23 cellular contexts compared by ENCODE assay signal in the genomic region with DNA sequence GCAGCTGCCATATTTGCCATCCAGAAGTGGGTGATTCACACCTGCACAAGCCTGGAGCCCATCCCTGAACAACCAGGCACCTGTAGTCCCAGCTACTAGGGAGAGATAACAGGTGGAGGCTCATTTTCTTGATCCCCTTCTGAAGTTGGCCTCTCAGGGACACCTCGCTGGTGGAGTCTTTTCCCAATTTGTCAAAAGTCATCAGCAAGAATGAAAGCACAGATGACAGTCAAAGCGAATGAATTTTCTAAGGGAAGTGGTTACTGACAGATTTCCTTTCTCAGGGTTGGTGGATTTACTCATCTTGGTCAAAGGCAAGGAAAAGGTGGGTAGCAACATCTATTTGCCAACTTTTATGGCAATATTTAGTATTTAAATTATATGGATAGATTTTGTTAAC. TPM values are rescaled to one million over a fixed set of nuclear protein-coding genes. Genes with fewer than 3 reads are reported as not detected.
DNase-seq lines count a peak whose midpoint lies in the region; ATAC-seq, FAIRE-seq and TF ChIP-seq lines count a peak whose summit lies in the region.
"Had no signal": no experiment of that assay in that cellular context is flagged by ENCODE, and none has a peak within 500 bp of the region (broad histone marks: within the 10 kb centered on the region; RNA-seq: fewer than 3 reads in every experiment).

No MANE protein-coding gene starts in this region.

- H3K4me2 ChIP-seq in GM12878 (ENCODE audit: control insufficient read depth, insufficient read depth): no peak overlapping the region

- H3K36me3 Mint-ChIP-seq in stimulated activated naive B cell treated with anti-CD40 and anti-IgM and Interleukin-4, amounts not matched to agents 10 μg/mL and 1 μg/mL and 100 μg/mL, for 72 hours: no peaks in the 10 kb centered on the region
- H3K36me3 Mint-ChIP-seq: CD4-positive, alpha-beta memory T cell had no signal

- peaks cover 6 to 11% of the 10 kb centered on the region in 2 donors for H3K9me3 Mint-ChIP-seq in stimulated activated naive CD8-positive, alpha-beta T cell treated with anti-CD3 and anti-CD28 coated beads, Interleukin-15, amount 100 ng/mL, for 72 hours
- H3K9me3 Mint-ChIP-seq in stimulated activated naive B cell treated with anti-CD40 and anti-IgM and Interleukin-4, amounts not matched to agents 10 μg/mL and 1 μg/mL and 100 μg/mL, for 72 hours: peaks cover 0 to 6% of the 10 kb centered on the region in 2 donors

- RAD21 ChIA-PET in GM12878 (lab: Charles Lee; ENCODE audit: unreplicated experiment): no interaction called here

- H3K36me3 ChIP-seq in GM12878 (ENCODE audit: control insufficient read depth in 2 of 2, insufficient read depth in 2 of 2, low read length in 1 of 2): no peaks in the 10 kb centered on the region
- H3K36me3 ChIP-seq in tibial nerve: no peaks in the 10 kb centered on the region
- no peaks in the 10 kb centered on the region for H3K36me3 ChIP-seq in H7 (replicated peaks; ENCODE audit: control insufficient read depth, insufficient read depth, low read length)
- H3K36me3 ChIP-seq: SJCRH30 had no signal

- no peak overlapping the region for H3K9ac ChIP-seq in GM12878 (ENCODE audit: control insufficient read depth, insufficient read depth, low read length)
- H3K9ac ChIP-seq: GM23248 had no signal

- TF ChIP-seq POLR2A in GM12878 (IDR thresholded peaks at IDR 0.05; ENCODE audit: low read depth, low read length) (no peak), tibial nerve (IDR thresholded peaks at IDR 0.05) (no peak)

- no peak for DNase-seq in stimulated activated naive CD8-positive, alpha-beta T cell treated with anti-CD3 and anti-CD28 coated beads, Interleukin-15, amount 100 ng/mL, for 72 hours
- no peak for DNase-seq in stimulated activated naive CD8-positive, alpha-beta T cell treated with anti-CD3 and anti-CD28 coated beads, Interleukin-15, Interleukin-2, amounts not matched to agents 100 U/mL and 50 U/mL, for 24 hours
- DNase-seq in MV-4-11 (lab: John Stamatoyannopoulos, UW): peak; percentile 55
- DNase-seq in GM12878 (ENCODE audit: low read depth, low spot score): no peak
- no peak for DNase-seq in stimulated activated naive B cell treated with anti-CD40 and anti-IgM and Interleukin-4, amounts not matched to agents 10 μg/mL and 1 μg/mL and 100 μg/mL, for 72 hours
- DNase-seq in tibial nerve (ENCODE audit: low spot score in 2 of 2): no peak
- no peak for DNase-seq in HCEC 1CT
- DNase-seq in H7: no peak
- DNase-seq: ACHN; CD4-positive, alpha-beta memory T cell; DND-41; GM23248; NCI-H1436; NCI-H2029; NCI-H2171; NCI-H446; NCI-H69; OCI-M1; RPMI8226; SJCRH30 had no signal

- CTCF ChIA-PET in GM12878 (lab: Yijun Ruan, JAX): interaction anchor here (0.9 kb wide), 1 partner anchor 96 kb away, joined by 3 read pairs; no protein-coding TSS in a partner anchor

- no peak overlapping the region for H3K4me3 Mint-ChIP-seq in stimulated activated naive CD8-positive, alpha-beta T cell treated with anti-CD3 and anti-CD28 coated beads, Interleukin-15, amount 100 ng/mL, for 72 hours
- no peak overlapping the region for H3K4me3 Mint-ChIP-seq in stimulated activated naive B cell treated with anti-CD40 and anti-IgM and Interleukin-4, amounts not matched to agents 10 μg/mL and 1 μg/mL and 100 μg/mL, for 72 hours
- H3K4me3 Mint-ChIP-seq: CD4-positive, alpha-beta memory T cell had no signal

- H3K27me3 ChIP-seq in GM12878 (replicated peaks in 1 of 2; ENCODE audit: control insufficient read depth in 2 of 2, insufficient read depth in 2 of 2, low read length in 1 of 2) (no peaks in the 10 kb centered on the region), tibial nerve (no peaks in the 10 kb centered on the region), H7 (ENCODE audit: control insufficient read depth, insufficient read depth, low read length) (no peaks in the 10 kb centered on the region)
- H3K27me3 ChIP-seq: SJCRH30 had no signal

- no peak for TF ChIP-seq RAD21 in GM12878 (IDR thresholded peaks at IDR 0.05; ENCODE audit: insufficient read depth, low read depth, low read length)

- intact Hi-C loops in GM12878 (cut with micrococcal nuclease; ENCODE audit: unreplicated experiment): no loop called here

- peaks cover 54% of the 10 kb centered on the region for H3K27me3 Mint-ChIP-seq in stimulated activated naive CD8-positive, alpha-beta T cell treated with anti-CD3 and anti-CD28 coated beads, Interleukin-15, amount 100 ng/mL, for 72 hours
- H3K27me3 Mint-ChIP-seq in stimulated activated naive B cell treated with anti-CD40 and anti-IgM and Interleukin-4, amounts not matched to agents 10 μg/mL and 1 μg/mL and 100 μg/mL, for 72 hours: peaks cover 9 to 34% of the 10 kb centered on the region in 2 donors

- H3K79me2 ChIP-seq in GM12878 (ENCODE audit: control insufficient read depth, insufficient read depth, low read length): no peaks in the 10 kb centered on the region

- no peak overlapping the region for H3K27ac ChIP-seq in GM12878 (ENCODE audit: control insufficient read depth, insufficient read depth)
- no peak overlapping the region for H3K27ac ChIP-seq in tibial nerve
- H3K27ac ChIP-seq: GM23248, SJCRH30 had no signal

- no peak overlapping the region for H3K4me3 ChIP-seq in GM12878
- no peak overlapping the region for H3K4me3 ChIP-seq in tibial nerve
- no peak overlapping the region for H3K4me3 ChIP-seq in H7 (ENCODE audit: insufficient read depth, low read depth, low read length)
- H3K4me3 ChIP-seq: GM23248, SJCRH30 had no signal

- H3K4me1 Mint-ChIP-seq in stimulated activated naive CD8-positive, alpha-beta T cell treated with anti-CD3 and anti-CD28 coated beads, Interleukin-15, amount 100 ng/mL, for 72 hours: no peaks in the 10 kb centered on the region
- peaks cover 0 to 5% of the 10 kb centered on the region in 2 donors for H3K4me1 Mint-ChIP-seq in stimulated activated naive B cell treated with anti-CD40 and anti-IgM and Interleukin-4, amounts not matched to agents 10 μg/mL and 1 μg/mL and 100 μg/mL, for 72 hours
- H3K4me1 Mint-ChIP-seq: CD4-positive, alpha-beta memory T cell had no signal

- WGBS in GM12878 (ENCODE audit: insufficient coverage, insufficient replicate concordance, low lambda C conversion rate, missing lambda C conversion rate): 0% methylated on average over 2 of the region's 2 CpGs
- 76 to 85% methylated on average over 2 of the region's 2 CpGs for WGBS in tibial nerve, 2 donors

- in situ Hi-C loops in GM12878 (cut with MboI): no loop called here

- BruUV-seq in GM12878 (replicated peaks; lab: Mats Ljungman, UMichigan): no TSS peak

- TF ChIP-seq EP300 in GM12878 (IDR thresholded peaks at IDR 0.05; ENCODE audit: borderline replicate concordance in 1 of 2, control insufficient read depth in 1 of 2, low read depth in 2 of 2, low read length in 2 of 2) (no peak), tibial nerve (IDR thresholded peaks at IDR 0.05) (no peak)

- H3K27ac Mint-ChIP-seq in stimulated activated naive CD8-positive, alpha-beta T cell treated with anti-CD3 and anti-CD28 coated beads, Interleukin-15, amount 100 ng/mL, for 72 hours: no peak overlapping the region
- H3K27ac Mint-ChIP-seq in stimulated activated naive B cell treated with anti-CD40 and anti-IgM and Interleukin-4, amounts not matched to agents 10 μg/mL and 1 μg/mL and 100 μg/mL, for 72 hours: no peak overlapping the region
- H3K27ac Mint-ChIP-seq: CD4-positive, alpha-beta memory T cell had no signal

- H4K20me1 ChIP-seq in GM12878 (ENCODE audit: control insufficient read depth, insufficient read depth): no peaks in the 10 kb centered on the region

- no peak for FAIRE-seq in GM12878 (lab: Jason Lieb, UNC)
- FAIRE-seq: G401.6, GM12891, GM18507 had no signal

- no peak overlapping the region for H2AFZ ChIP-seq in GM12878 (ENCODE audit: control insufficient read depth, low read depth, low read length)
- H2AFZ ChIP-seq: GM23248 had no signal

- H3K4me1 ChIP-seq in GM12878 (ENCODE audit: control insufficient read depth, insufficient read depth, low read length) (no peaks in the 10 kb centered on the region), tibial nerve (no peaks in the 10 kb centered on the region)
- H3K4me1 ChIP-seq: SJCRH30 had no signal

- TF ChIP-seq CTCF in GM12878 (IDR thresholded peaks at IDR 0.05 in 2 of 3, conservative IDR thresholded peaks at IDR 0.05 in 1 of 3; ENCODE audit: control insufficient read depth in 2 of 3, extremely low read depth in 1 of 3, insufficient read depth in 1 of 3, low read depth in 3 of 3, low read length in 3 of 3): no peak
- TF ChIP-seq CTCF in tibial nerve (IDR thresholded peaks at IDR 0.05): no peak

- peak; percentile 50 for ATAC-seq in stimulated activated naive CD8-positive, alpha-beta T cell treated with anti-CD3 and anti-CD28 coated beads, Interleukin-15, amount 100 ng/mL, for 72 hours
- ATAC-seq in stimulated activated naive CD8-positive, alpha-beta T cell treated with anti-CD3 and anti-CD28 coated beads, Interleukin-15, Interleukin-2, amounts not matched to agents 100 U/mL and 50 U/mL, for 24 hours: no peak
- peak; percentile 57 for ATAC-seq in GM12878
- ATAC-seq in stimulated activated naive B cell treated with anti-CD40 and anti-IgM and Interleukin-4, amounts not matched to agents 10 μg/mL and 1 μg/mL and 100 μg/mL, for 72 hours (replicated peaks): peak; percentile 31 to 35

- H3K9me3 ChIP-seq in GM12878 (replicated peaks; ENCODE audit: control insufficient read depth, insufficient read depth, low read length) (no peaks in the 10 kb centered on the region; the same call in 2 of the 3 replicates), tibial nerve (no peaks in the 10 kb centered on the region)
- H3K9me3 ChIP-seq: SJCRH30 had no signal

- POLR2A ChIA-PET in GM12878 (lab: Charles Lee): interaction anchor here (0.5 kb wide), 1 partner anchor 9 kb away, joined by 3 read pairs; no protein-coding TSS in a partner anchor

- SMC1A ChIA-PET in GM12878 (lab: Charles Lee; ENCODE audit: uncharacterized antibody, unreplicated experiment): interaction anchor here (1.0 kb wide), 1 partner anchor 9 kb away, joined by 3 read pairs; no protein-coding TSS in a partner anchor

RNA-seq across cellular contexts. Expression of gene FGFBP1, which starts 36.5 kb away (rescaled TPM):
- not detected in 2 replicates for total RNA-seq in GM12878 (2013; cell fraction: nucleolus; rRNA removed)
- not detected in 2 replicates for total RNA-seq in GM12878 (2014; rRNA removed)
- total RNA-seq in GM12878 (2014; rRNA removed; fragmentation: Illumina TruSeq; extraction: Trizol): 0.09 TPM in 1 of 2 replicates, not detected in the other
- not detected in 2 replicates for total RNA-seq in GM12878 (2021)
- polyA plus RNA-seq in GM12878 (2011; ENCODE audit: low read depth): not detected
- polyA plus RNA-seq in GM12878 (2011; rRNA removed): 0.11 TPM in 1 of 2 replicates, not detected in the other
- 0.06 and 0.10 TPM in 2 replicates for polyA plus RNA-seq in GM12878 (2011; cell fraction: cytosol; rRNA removed)
- polyA plus RNA-seq in GM12878 (2011; cell fraction: nucleus; rRNA removed): not detected in 2 replicates
- not detected in 2 replicates for polyA plus RNA-seq in GM12878 (2012)
- polyA plus RNA-seq in GM12878 (2014; fragmentation: Illumina TruSeq; extraction: Trizol): not detected in 2 replicates
- polyA plus RNA-seq in GM12878 (2014; fragmentation: Nextera tagmentation; extraction: Ambion mirVana): under 1 TPM in 1 of 2 experiments, not detected in 1; 0.09 TPM
- not detected in 2 replicates for polyA plus RNA-seq in GM12878 (2014; rRNA removed)
- not detected for polyA plus RNA-seq in GM12878 (2016; fragmentation: Nextera tagmentation; extraction: Ambion mirVana)
- not detected in 2 replicates for polyA minus RNA-seq in GM12878 (2011; rRNA and poly(A)+ RNA removed)
- polyA minus RNA-seq in GM12878 (2011; cell fraction: cytosol; rRNA and poly(A)+ RNA removed): not detected in 2 replicates
- not detected in 2 replicates for polyA minus RNA-seq in GM12878 (2011; cell fraction: nucleus; rRNA and poly(A)+ RNA removed)
- 1 to 10 TPM in 1 of 4 donors, not detected in 3; 2.5 TPM for total RNA-seq in tibial nerve
- total RNA-seq in H7 (2014; rRNA removed; shearing (Covaris generic)): not detected in 2 replicates
- total RNA-seq: CD4-positive, alpha-beta memory T cell; GM23248; SJCRH30 had no signal
- polyA plus RNA-seq: CD4-positive, alpha-beta memory T cell; GM23248 had no signal
